Comparison of ENCODE assay signal across 8 cellular contexts in genomic region chr6:42879372-42880239, GRCh38. TPM values are rescaled to one million over a fixed set of nuclear protein-coding genes. Genes with fewer than 3 reads are reported as not detected.
A peak's percentile ranks its signal among the peaks of the same experiment; 100 is the strongest.
DNase-seq lines count a peak whose midpoint lies in the region; ATAC-seq, FAIRE-seq and TF ChIP-seq lines count a peak whose summit lies in the region.

RPL7L1 (plus strand) TSS chr6:42879616; CDS start chr6:42879911, 295 bp downstream.

- ATAC-seq in GM18909 (IDR thresholded peaks at IDR 0.05; ENCODE audit: poor library complexity, unreplicated experiment), result peak; percentile 92
- peak; percentile 74 for ATAC-seq in HG03159 (IDR thresholded peaks at IDR 0.05; ENCODE audit: unreplicated experiment)
- peak; percentile 92 for ATAC-seq in WTC11

- CTCF ChIA-PET in WTC11 (lab: Charles Lee), result interaction anchor here (0.6 to 1.6 kb wide), 11 partner anchors 19 to 332 kb away, joined by 3 to 13 read pairs (median 4); partner anchors contain the start of gene TBCC

- FAIRE-seq in bronchial epithelial cell (lab: Jason Lieb, UNC), result no peak

- no peaks in the 10 kb centered on the region for H3K27me3 Mint-ChIP-seq in WTC11 (ENCODE audit: low read depth)

- peak within 1 kb of the TSS; percentile 81 for H3K4me3 ChIP-seq in bronchial epithelial cell (ENCODE audit: low read depth, low read length)

- no peaks in the 10 kb centered on the region for H3K9me3 Mint-ChIP-seq in WTC11

- peak within 1 kb of the TSS; percentile 100 for H3K27ac Mint-ChIP-seq in WTC11

- peaks cover 8% of the 10 kb centered on the region; the same call in 1 of the 2 replicates for H3K4me1 Mint-ChIP-seq in WTC11

- no peaks in the 10 kb centered on the region for H3K27me3 ChIP-seq in bronchial epithelial cell (ENCODE audit: control insufficient read depth, insufficient read depth, low read length)

- peak within 1 kb of the TSS; percentile 100 for H3K4me3 Mint-ChIP-seq in WTC11

- no peak for TF ChIP-seq CTCF in WTC11 (IDR thresholded peaks at IDR 0.05)
- TF ChIP-seq CTCF in bronchial epithelial cell (IDR thresholded peaks at IDR 0.05; ENCODE audit: insufficient read depth, low read length, severe bottlenecking), result peak; percentile 2

- peaks cover 12% of the 10 kb centered on the region for H3K36me3 ChIP-seq in bronchial epithelial cell (ENCODE audit: control insufficient read depth, insufficient read depth, low read length)

- DNase-seq in AG08396 (ENCODE audit: low spot score) (peak; percentile 68), NCI-H2227 (lab: John Stamatoyannopoulos, UW; ENCODE audit: unreplicated experiment) (peak; percentile 83), WTC11 (ENCODE audit: low spot score) (peak; percentile 70), bronchial epithelial cell (ENCODE audit: low read depth) (peak; percentile 80), iris pigment epithelial cell (ENCODE audit: low read depth) (peak; percentile 89)
- peak; percentile 65 to 70 for DNase-seq in stimulated activated CD4-positive, alpha-beta T cell treated with anti-CD3 and anti-CD28 coated beads, Interleukin-12 subunit alpha, Interleukin-12 subunit beta, amount 100 ng/mL, for 24 hours (ENCODE audit: low read depth in 2 of 2)

- H3K36me3 Mint-ChIP-seq in WTC11, result peaks cover 30% of the 10 kb centered on the region

- POLR2A ChIA-PET in WTC11 (lab: Charles Lee), result interaction anchor here (0.6 to 3.2 kb wide), 13 partner anchors 11 to 316 kb away, joined by 3 to 19 read pairs (median 4); partner anchors contain the start of genes BICRAL, CNPY3, TBCC and UBR2

TF ChIP-seq in WTC11, 78 proteins besides CTCF, POLR2A, EP300 and RAD21 (continues in another document):
- TF ChIP-seq ETV6 (CRISPR knock-in tag; IDR thresholded peaks at IDR 0.05), result peak; percentile 76; the same call in 1 of the 2 replicates
- no peak for TF ChIP-seq ZNF423 (CRISPR knock-in tag; IDR thresholded peaks at IDR 0.05)
- no peak for TF ChIP-seq MLX (CRISPR knock-in tag; IDR thresholded peaks at IDR 0.05)
- TF ChIP-seq ZNF219 (CRISPR knock-in tag; IDR thresholded peaks at IDR 0.05; ENCODE audit: borderline replicate concordance), result no peak
- no peak for TF ChIP-seq SMAD3 (CRISPR knock-in tag; IDR thresholded peaks at IDR 0.05; ENCODE audit: borderline replicate concordance)
- no peak for TF ChIP-seq ERG (CRISPR knock-in tag; IDR thresholded peaks at IDR 0.05)
- TF ChIP-seq KAT7 (CRISPR knock-in tag; IDR thresholded peaks at IDR 0.05; ENCODE audit: borderline replicate concordance), result no peak
- peak; percentile 15; the same call in 1 of the 2 replicates for TF ChIP-seq SP1 (CRISPR knock-in tag; conservative IDR thresholded peaks at IDR 0.05)
- no peak for TF ChIP-seq NR2C2 (CRISPR knock-in tag; IDR thresholded peaks at IDR 0.05)
- no peak for TF ChIP-seq ATF1 (CRISPR knock-in tag; IDR thresholded peaks at IDR 0.05)
- TF ChIP-seq ZNF512 (CRISPR knock-in tag; IDR thresholded peaks at IDR 0.05; ENCODE audit: borderline replicate concordance), result no peak
- peak; percentile 79; the same call in 1 of the 2 replicates for TF ChIP-seq AR (CRISPR knock-in tag; IDR thresholded peaks at IDR 0.05)
- TF ChIP-seq ZNF263 (CRISPR knock-in tag; IDR thresholded peaks at IDR 0.05; ENCODE audit: low read depth), result no peak
- no peak for TF ChIP-seq NFYB (CRISPR knock-in tag; conservative IDR thresholded peaks at IDR 0.05; ENCODE audit: low read depth)
- no peak for TF ChIP-seq ZSCAN18 (CRISPR knock-in tag; IDR thresholded peaks at IDR 0.05)
- no peak for TF ChIP-seq MYBL2 (CRISPR knock-in tag; IDR thresholded peaks at IDR 0.05)
- TF ChIP-seq TP53 (CRISPR knock-in tag; IDR thresholded peaks at IDR 0.05), result no peak
- no peak for TF ChIP-seq SOX15 (CRISPR knock-in tag; IDR thresholded peaks at IDR 0.05)
- no peak for TF ChIP-seq ZNF121 (CRISPR knock-in tag; IDR thresholded peaks at IDR 0.05)
- TF ChIP-seq ATF2 (CRISPR knock-in tag; IDR thresholded peaks at IDR 0.05; ENCODE audit: borderline replicate concordance, low read depth), result no peak
- TF ChIP-seq ATF3 (CRISPR knock-in tag; conservative IDR thresholded peaks at IDR 0.05), result no peak
- TF ChIP-seq ELF4 (CRISPR knock-in tag; IDR thresholded peaks at IDR 0.05; ENCODE audit: low read depth), result no peak
- TF ChIP-seq FOXK1 (CRISPR knock-in tag; IDR thresholded peaks at IDR 0.05), result peak; percentile 94
- peak; percentile 81 for TF ChIP-seq GABPB1 (CRISPR knock-in tag; IDR thresholded peaks at IDR 0.05)
- TF ChIP-seq ZNF138 (CRISPR knock-in tag; conservative IDR thresholded peaks at IDR 0.05), result no peak

RNA-seq across cellular contexts. Expression of gene RPL7L1, which starts in this region (rescaled TPM):
- 91.4 to 107 TPM (median 93.0 TPM) in 3 replicates for total RNA-seq in WTC11 (2021)
- total RNA-seq in bronchial epithelial cell, result 94.5 and 109 TPM in 2 replicates

Comparison
In these comparisons a context has a peak if more than half of its experiments do, and no peak if none do; other contexts are left out.
1. Peak in every context shown above with its lines: DNase-seq, ATAC-seq and H3K4me3 ChIP-seq.